Comparison of ENCODE assay signal across 15 cellular contexts in the genomic region with DNA sequence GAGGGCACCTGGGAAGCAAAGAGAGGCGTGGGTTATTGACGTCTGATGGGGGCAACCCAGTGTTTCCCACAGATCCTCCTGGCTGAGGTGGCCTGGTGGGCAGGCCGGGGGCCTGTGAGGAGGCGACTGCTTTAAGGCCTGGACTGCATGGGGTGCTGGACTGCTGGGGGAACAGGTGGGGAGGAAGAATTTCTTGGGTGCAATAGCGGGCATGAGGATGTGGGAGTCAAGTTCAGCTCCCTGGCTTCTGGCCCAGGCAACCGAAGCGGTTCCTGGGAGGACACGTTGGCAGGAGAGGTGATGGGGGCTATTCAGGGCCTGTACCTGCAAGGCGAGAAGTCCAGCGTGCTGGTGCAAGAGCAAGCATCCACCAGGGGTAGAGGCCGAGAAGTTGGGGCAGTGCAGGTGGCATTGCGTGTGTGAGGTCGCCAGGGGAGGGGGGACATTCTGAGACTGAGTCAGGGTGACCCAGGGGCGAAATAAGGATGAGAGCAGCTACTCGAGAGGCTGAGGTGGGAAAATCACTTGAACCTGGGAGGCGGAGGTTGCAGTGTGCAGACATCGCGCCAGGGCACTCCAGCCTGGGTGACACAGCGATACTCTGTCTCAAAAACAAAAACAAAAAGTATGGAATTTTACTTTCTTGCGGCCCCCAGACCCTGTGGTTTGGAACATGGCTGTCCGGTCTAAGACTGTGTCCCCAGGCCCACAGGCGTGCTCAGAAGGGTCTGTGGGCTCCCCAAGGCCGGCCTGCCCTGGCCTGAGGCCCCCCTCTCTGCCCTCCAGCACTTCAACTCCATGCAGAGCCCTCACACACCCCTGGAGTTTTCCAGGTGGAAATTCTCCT. TPM values are rescaled to one million over a fixed set of nuclear protein-coding genes. Genes with fewer than 3 reads are reported as not detected.
DNase-seq lines count a peak whose midpoint lies in the region; ATAC-seq and TF ChIP-seq lines count a peak whose summit lies in the region.
"Had no signal": no experiment of that assay in that cellular context is flagged by ENCODE, and none has a peak within 500 bp of the region (broad histone marks: within the 10 kb centered on the region; RNA-seq: fewer than 3 reads in every experiment).

No MANE protein-coding gene starts in this region.

- no peak overlapping the region for H3K4me2 ChIP-seq in neural progenitor cell
- H3K4me2 ChIP-seq: BLaER1 treated with 17β-estradiol and CSF1 and Interleukin-3, amounts not matched to agents 10 nM and 100 nM had no signal

- H3K79me2 ChIP-seq in neural progenitor cell (ENCODE audit: low read depth) = no peaks in the 10 kb centered on the region

- H3K27me3 Mint-ChIP-seq in dendritic cell treated with granulocyte-macrophage colony-stimulating factor and Interleukin-4, amounts not matched to agents 40 ng/mL and 50 ng/mL, for 4 days = peaks cover 24% of the 10 kb centered on the region
- peaks cover 8% of the 10 kb centered on the region for H3K27me3 Mint-ChIP-seq in neural progenitor cell (ENCODE audit: insufficient read depth, low read depth)

- H3K27me3 ChIP-seq in neural progenitor cell (no peaks in the 10 kb centered on the region), thoracic aorta (replicated peaks; ENCODE audit: insufficient read depth) (no peaks in the 10 kb centered on the region)

- no peaks in the 10 kb centered on the region for H3F3A ChIP-seq in neural progenitor cell (ENCODE audit: low read depth)

- no peaks in the 10 kb centered on the region for H3K4me1 ChIP-seq in neural progenitor cell
- peaks cover 40 to 97% of the 10 kb centered on the region in 2 donors for H3K4me1 ChIP-seq in thoracic aorta (ENCODE audit: control insufficient read depth in 1 of 2, low read depth in 2 of 2)

- no peak overlapping the region for H3K4me3 Mint-ChIP-seq in dendritic cell treated with granulocyte-macrophage colony-stimulating factor and Interleukin-4, amounts not matched to agents 40 ng/mL and 50 ng/mL, for 4 days
- peak overlapping the region; percentile 22 for H3K4me3 Mint-ChIP-seq in neural progenitor cell

- intact Hi-C loops in dendritic cell treated with granulocyte-macrophage colony-stimulating factor and Interleukin-4, amounts not matched to agents 40 ng/mL and 50 ng/mL, for 4 days (cut with micrococcal nuclease) = no loop called here

- H2AFZ ChIP-seq in neural progenitor cell (replicated peaks) = no peak overlapping the region

- H3K27ac ChIP-seq in neural progenitor cell = no peak overlapping the region
- H3K27ac ChIP-seq in thoracic aorta = peak overlapping the region; percentile 69 to 79
- H3K27ac ChIP-seq: 22Rv1; BLaER1 treated with 17β-estradiol and CSF1 and Interleukin-3, amounts not matched to agents 10 nM and 100 nM had no signal

- H3K9me3 ChIP-seq in neural progenitor cell (ENCODE audit: low read depth) (no peaks in the 10 kb centered on the region), thoracic aorta (no peaks in the 10 kb centered on the region)
- H3K9me3 ChIP-seq: BLaER1 treated with 17β-estradiol and CSF1 and Interleukin-3, amounts not matched to agents 10 nM and 100 nM had no signal

- H3K9me3 Mint-ChIP-seq in dendritic cell treated with granulocyte-macrophage colony-stimulating factor and Interleukin-4, amounts not matched to agents 40 ng/mL and 50 ng/mL, for 4 days = no peaks in the 10 kb centered on the region
- H3K9me3 Mint-ChIP-seq in neural progenitor cell = no peaks in the 10 kb centered on the region

- peaks cover 29% of the 10 kb centered on the region for H3K4me1 Mint-ChIP-seq in dendritic cell treated with granulocyte-macrophage colony-stimulating factor and Interleukin-4, amounts not matched to agents 40 ng/mL and 50 ng/mL, for 4 days (ENCODE audit: low read depth)
- H3K4me1 Mint-ChIP-seq in neural progenitor cell = peaks cover 18% of the 10 kb centered on the region

- peak overlapping the region; percentile 21 for H3K27ac Mint-ChIP-seq in dendritic cell treated with granulocyte-macrophage colony-stimulating factor and Interleukin-4, amounts not matched to agents 40 ng/mL and 50 ng/mL, for 4 days
- no peak overlapping the region for H3K27ac Mint-ChIP-seq in neural progenitor cell

- no peaks in the 10 kb centered on the region for H4K20me1 ChIP-seq in neural progenitor cell (ENCODE audit: low read depth)
- H4K20me1 ChIP-seq: BLaER1 treated with 17β-estradiol and CSF1 and Interleukin-3, amounts not matched to agents 10 nM and 100 nM had no signal

- H3K36me3 Mint-ChIP-seq in dendritic cell treated with granulocyte-macrophage colony-stimulating factor and Interleukin-4, amounts not matched to agents 40 ng/mL and 50 ng/mL, for 4 days (ENCODE audit: low read depth) = no peaks in the 10 kb centered on the region
- no peaks in the 10 kb centered on the region for H3K36me3 Mint-ChIP-seq in neural progenitor cell

- H3K36me3 ChIP-seq in neural progenitor cell (no peaks in the 10 kb centered on the region), thoracic aorta (no peaks in the 10 kb centered on the region)
- H3K36me3 ChIP-seq: BLaER1 treated with 17β-estradiol and CSF1 and Interleukin-3, amounts not matched to agents 10 nM and 100 nM had no signal

- no peak for TF ChIP-seq CTCF in neural progenitor cell (IDR thresholded peaks at IDR 0.05)
- TF ChIP-seq CTCF in thoracic aorta (IDR thresholded peaks at IDR 0.05) = no peak
- no peak for TF ChIP-seq CTCF in omental fat pad (IDR thresholded peaks at IDR 0.05)

- DNase-seq in activated CD4-positive, CD25-positive, alpha-beta regulatory T cell treated with anti-CD3 and anti-CD28 coated beads, Interleukin-2, amount 50 U/mL, for 72 hours = peak; percentile 0
- DNase-seq in activated CD4-positive, CD25-positive, alpha-beta regulatory T cell (lab: John Stamatoyannopoulos, UW) = no peak
- DNase-seq in neural progenitor cell (ENCODE audit: low spot score) = no peak
- no peak for DNase-seq in thoracic aorta (ENCODE audit: low spot score)
- DNase-seq in NCI-H510A treated with DMSO at 0.1 percent for 48 hours (lab: John Stamatoyannopoulos, UW) = no peak
- no peak for DNase-seq in T-helper 9 cell
- DNase-seq in omental fat pad (ENCODE audit: low spot score) = no peak
- DNase-seq: KG1, NCI-H1092, NCI-H1694 treated with DMSO at 0.1 percent for 48 hours, NCI-H446, NCI-H774 had no signal

- H3K4me3 ChIP-seq in neural progenitor cell (no peak overlapping the region), thoracic aorta (no peak overlapping the region)
- H3K4me3 ChIP-seq: BLaER1 treated with 17β-estradiol and CSF1 and Interleukin-3, amounts not matched to agents 10 nM and 100 nM had no signal

- H3K9ac ChIP-seq in neural progenitor cell = no peak overlapping the region
- H3K9ac ChIP-seq: BLaER1 treated with 17β-estradiol and CSF1 and Interleukin-3, amounts not matched to agents 10 nM and 100 nM had no signal

- ATAC-seq in thoracic aorta (ENCODE audit: insufficient number of reproducible peaks, low FRiP score, low read depth) = no peak
- ATAC-seq in omental fat pad (ENCODE audit: low FRiP score) = no peak

RNA-seq across cellular contexts. Expression of a gene that starts 53.6 kb away (rescaled TPM):
- total RNA-seq in neural progenitor cell (ENCODE audit: low replicate concordance) (0.47 and 1.1 TPM in 2 replicates), thoracic aorta (1,000 to 10,000 TPM; 1,484 to 3,836 TPM), omental fat pad (100 to 1,000 TPM in 2 of 4 donors, 10 to 100 TPM in 2; 61.2 to 133 (median 83.8) TPM)

Comparison
In these comparisons a context has a peak if more than half of its experiments do, and no peak if none do; other contexts are left out.
1. RNA of a gene that starts 53.6 kb away (total RNA-seq): 1,484 to 3,836 TPM in thoracic aorta and 61.2 to 133 TPM in omental fat pad; 0.47 to 1.1 TPM in neural progenitor cell; every median in the first group is over 10 times any median in the second.